1 cellular context compared by ENCODE assay signal in the genomic region with DNA sequence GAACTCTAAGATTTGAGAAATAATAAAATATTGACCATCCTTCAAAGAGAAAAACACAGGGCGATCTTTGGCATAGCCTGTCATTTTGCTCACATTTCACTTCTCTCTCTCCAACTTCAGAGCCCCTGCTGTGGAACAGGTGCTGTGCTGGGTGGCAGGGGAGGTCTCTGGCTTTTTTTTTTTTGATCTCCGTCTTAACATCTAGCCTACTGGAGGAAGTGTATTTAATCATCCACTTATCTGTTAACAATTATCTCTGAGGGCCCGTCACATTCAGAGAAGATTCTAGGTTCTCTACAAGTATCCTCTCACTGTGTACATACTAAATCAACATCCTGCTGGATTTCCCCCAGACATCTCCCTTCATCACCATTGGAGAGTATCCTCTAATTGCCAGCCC.
TF ChIP-seq lines count a peak whose summit lies in the region.

No MANE protein-coding gene starts in this region.

TF ChIP-seq in SK-N-SH, 30 proteins besides CTCF, POLR2A, EP300 and RAD21 (continued from another document):
- no peak for TF ChIP-seq PBX3 (IDR thresholded peaks at IDR 0.05)
- no peak for TF ChIP-seq YY1 (IDR thresholded peaks at IDR 0.05; ENCODE audit: low read depth)
- TF ChIP-seq RCOR1 (IDR thresholded peaks at IDR 0.05; ENCODE audit: low read length), result no peak
- TF ChIP-seq REST (IDR thresholded peaks at IDR 0.05; ENCODE audit: low read depth, low read length), result no peak
- TF ChIP-seq NRF1 (IDR thresholded peaks at IDR 0.05; ENCODE audit: low read depth, low read length), result no peak
- TF ChIP-seq ZBTB33 (IDR thresholded peaks at IDR 0.05; ENCODE audit: borderline replicate concordance, low read depth), result no peak
- TF ChIP-seq FOXJ3 (CRISPR knock-in tag; IDR thresholded peaks at IDR 0.05), result no peak
- TF ChIP-seq TAF1 (IDR thresholded peaks at IDR 0.05; ENCODE audit: borderline replicate concordance, low read depth, low read length), result no peak
- TF ChIP-seq, protein P1, sequence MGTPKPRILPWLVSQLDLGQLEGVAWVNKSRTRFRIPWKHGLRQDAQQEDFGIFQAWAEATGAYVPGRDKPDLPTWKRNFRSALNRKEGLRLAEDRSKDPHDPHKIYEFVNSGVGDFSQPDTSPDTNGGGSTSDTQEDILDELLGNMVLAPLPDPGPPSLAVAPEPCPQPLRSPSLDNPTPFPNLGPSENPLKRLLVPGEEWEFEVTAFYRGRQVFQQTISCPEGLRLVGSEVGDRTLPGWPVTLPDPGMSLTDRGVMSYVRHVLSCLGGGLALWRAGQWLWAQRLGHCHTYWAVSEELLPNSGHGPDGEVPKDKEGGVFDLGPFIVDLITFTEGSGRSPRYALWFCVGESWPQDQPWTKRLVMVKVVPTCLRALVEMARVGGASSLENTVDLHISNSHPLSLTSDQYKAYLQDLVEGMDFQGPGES (IDR thresholded peaks at IDR 0.05; ENCODE audit: low read depth, low read length), result no peak
- TF ChIP-seq GATA2 (CRISPR knock-in tag; IDR thresholded peaks at IDR 0.05), result no peak
- TF ChIP-seq ELF1 (IDR thresholded peaks at IDR 0.05), result no peak
- no peak for TF ChIP-seq MXI1 (IDR thresholded peaks at IDR 0.05; ENCODE audit: low read depth, low read length)
- TF ChIP-seq NFIC (IDR thresholded peaks at IDR 0.05; ENCODE audit: borderline replicate concordance), result no peak
- no peak for TF ChIP-seq TEAD4 (IDR thresholded peaks at IDR 0.05; ENCODE audit: borderline replicate concordance, insufficient read depth)
- no peak for TF ChIP-seq MEF2A (IDR thresholded peaks at IDR 0.05; ENCODE audit: borderline replicate concordance, low read depth)
- no peak for TF ChIP-seq TCF12 (IDR thresholded peaks at IDR 0.05)
- TF ChIP-seq, protein P2, sequence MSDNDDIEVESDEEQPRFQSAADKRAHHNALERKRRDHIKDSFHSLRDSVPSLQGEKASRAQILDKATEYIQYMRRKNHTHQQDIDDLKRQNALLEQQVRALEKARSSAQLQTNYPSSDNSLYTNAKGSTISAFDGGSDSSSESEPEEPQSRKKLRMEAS (IDR thresholded peaks at IDR 0.05; ENCODE audit: low read depth), result no peak
